15 cellular contexts compared by ENCODE assay signal in the genomic region with DNA sequence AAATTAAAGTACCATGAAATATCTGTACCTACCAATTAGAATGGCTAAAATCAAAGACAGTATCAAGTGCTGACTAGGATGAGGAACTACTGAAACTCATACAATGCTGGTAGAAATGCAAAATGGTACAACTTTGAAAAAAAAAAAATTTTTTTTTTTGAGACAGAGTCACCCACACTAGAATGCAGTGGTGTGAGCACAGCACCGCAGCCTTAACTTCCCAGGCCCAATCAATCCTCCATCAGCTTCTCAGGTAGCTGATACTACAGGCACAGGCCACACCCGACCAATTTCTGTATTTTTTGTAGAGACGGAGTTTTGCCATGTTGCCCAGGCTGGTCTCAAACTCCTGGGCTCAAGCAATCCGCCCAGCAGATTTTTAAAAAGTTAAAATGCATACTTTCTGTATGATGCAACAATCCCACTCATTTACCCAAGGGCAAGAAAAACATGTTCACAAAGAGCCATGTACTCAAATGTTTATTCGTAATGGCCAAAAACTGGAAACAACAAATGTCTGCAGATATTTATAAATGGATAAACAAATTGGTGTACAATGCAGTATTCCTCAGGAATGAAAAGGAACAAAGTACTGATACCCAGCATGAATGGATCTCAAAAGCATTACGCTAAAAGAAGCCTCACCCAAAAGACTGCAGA. TPM values are rescaled to one million over a fixed set of nuclear protein-coding genes. Genes with fewer than 3 reads are reported as not detected.
A peak's percentile ranks its signal among the peaks of the same experiment; 100 is the strongest.
DNase-seq lines count a peak whose midpoint lies in the region; ATAC-seq, FAIRE-seq and TF ChIP-seq lines count a peak whose summit lies in the region.
"Had no signal": no experiment of that assay in that cellular context is flagged by ENCODE, and none has a peak within 500 bp of the region (broad histone marks: within the 10 kb centered on the region; RNA-seq: fewer than 3 reads in every experiment).

No MANE protein-coding gene starts in this region.

- TF ChIP-seq CTCF in AG10803 (conservative IDR thresholded peaks at IDR 0.05; ENCODE audit: low read length) (no peak), HFFc6 (IDR thresholded peaks at IDR 0.05) (no peak), lower leg skin (IDR thresholded peaks at IDR 0.05) (no peak)

- H3K36me3 ChIP-seq in adipocyte (ENCODE audit: control insufficient read depth, insufficient read depth, low read length, severe bottlenecking), result no peaks in the 10 kb centered on the region
- H3K36me3 ChIP-seq: pancreas had no signal

- no peak for ATAC-seq in GM18502 (IDR thresholded peaks at IDR 0.05; ENCODE audit: poor library complexity, unreplicated experiment)
- ATAC-seq: left lobe of liver; pancreas; stimulated activated effector memory CD8-positive, alpha-beta T cell treated with anti-CD3 and anti-CD28 coated beads, Interleukin-12 subunit alpha, Interleukin-12 subunit beta, amount 100 ng/mL, for 72 hours had no signal

- H3K9ac ChIP-seq in adipocyte (ENCODE audit: low read length), result peak overlapping the region; percentile 43

- no peak for TF ChIP-seq POLR2A in lower leg skin (IDR thresholded peaks at IDR 0.05)

- peak overlapping the region; percentile 82 for H3K4me3 Mint-ChIP-seq in HFFc6
- H3K4me3 Mint-ChIP-seq in immature natural killer cell, result peak overlapping the region in 1 of 5 donors; percentile 38
- H3K4me3 Mint-ChIP-seq: stimulated activated effector memory CD8-positive, alpha-beta T cell treated with anti-CD3 and anti-CD28 coated beads, Interleukin-12 subunit alpha, Interleukin-12 subunit beta, amount 100 ng/mL, for 72 hours had no signal

- peak overlapping the region; percentile 91 for H3K27ac Mint-ChIP-seq in HFFc6
- H3K27ac Mint-ChIP-seq in immature natural killer cell, result peak overlapping the region in 4 of 6 donors; percentile 12 to 53 (median 32)
- H3K27ac Mint-ChIP-seq: stimulated activated effector memory CD8-positive, alpha-beta T cell treated with anti-CD3 and anti-CD28 coated beads, Interleukin-12 subunit alpha, Interleukin-12 subunit beta, amount 100 ng/mL, for 72 hours had no signal

- intact Hi-C loops in lower leg skin (cut with DNase I; ENCODE audit: low total_unique reads), result no loop called here

- peaks cover 5% of the 10 kb centered on the region; the same call in 1 of the 2 replicates for H3K9me3 Mint-ChIP-seq in HFFc6
- no peaks in the 10 kb centered on the region for H3K9me3 Mint-ChIP-seq in immature natural killer cell

- H3K27me3 ChIP-seq in adipocyte (replicated peaks; ENCODE audit: control insufficient read depth, insufficient read depth, low read length), result no peaks in the 10 kb centered on the region
- H3K27me3 ChIP-seq: pancreas had no signal

- H3K36me3 Mint-ChIP-seq in HFFc6 (ENCODE audit: low read depth) (peaks cover 38% of the 10 kb centered on the region), immature natural killer cell (no peaks in the 10 kb centered on the region)

- no peaks in the 10 kb centered on the region; the same call in 1 of the 2 replicates for H3K27me3 Mint-ChIP-seq in HFFc6 (ENCODE audit: insufficient read depth)
- H3K27me3 Mint-ChIP-seq in immature natural killer cell (ENCODE audit: low read depth in 3 of 3), result peaks cover 0 to 4% (median 0%) of the 10 kb centered on the region in 3 donors

- FAIRE-seq in RCC 7860 (lab: Jason Lieb, UNC), result no peak
- FAIRE-seq: pancreas, TTC549 had no signal

- H3K4me1 Mint-ChIP-seq in HFFc6 (ENCODE audit: low read depth) (peaks cover 82% of the 10 kb centered on the region), immature natural killer cell (peaks cover 66 to 84% of the 10 kb centered on the region in 2 donors)

- 44 to 52% methylated on average over 6 of the region's 6 CpGs for WGBS in lower leg skin, 2 donors

- H3K4me1 ChIP-seq in adipocyte (ENCODE audit: control insufficient read depth, insufficient read depth, low read length), result peaks cover 50% of the 10 kb centered on the region

- no peaks in the 10 kb centered on the region for H3K9me3 ChIP-seq in adipocyte (ENCODE audit: control insufficient read depth, low read length)
- H3K9me3 ChIP-seq: pancreas had no signal

- peak; percentile 60 for DNase-seq in AG10803 (ENCODE audit: low read depth)
- DNase-seq in HFFc6, result peak; percentile 59
- DNase-seq in adipocyte (ENCODE audit: low read depth), result peak; percentile 82
- no peak for DNase-seq in immature natural killer cell
- no peak for DNase-seq in lower leg skin (ENCODE audit: low spot score in 2 of 2)
- DNase-seq in RCC 7860 (ENCODE audit: low spot score), result no peak
- no peak for DNase-seq in SKM-1 (lab: John Stamatoyannopoulos, UW; ENCODE audit: unreplicated experiment)
- DNase-seq: C1 segment of cervical spinal cord, cerebellar nuclear complex, KBM-7, pancreas had no signal

- no peak overlapping the region; the same call in 1 of the 2 replicates for H3K4me3 ChIP-seq in AG10803 (ENCODE audit: low read length)
- H3K4me3 ChIP-seq in adipocyte (ENCODE audit: low read length), result peak overlapping the region; percentile 24
- no peak overlapping the region for H3K4me3 ChIP-seq in lower leg skin (ENCODE audit: low read depth, poor library complexity, severe bottlenecking)
- H3K4me3 ChIP-seq: pancreas had no signal

RNA-seq across cellular contexts. Expression of a gene that starts 8.7 kb away (rescaled TPM):
- 100 to 1,000 TPM in 3 of 6 experiments, 10 to 100 TPM in 3; 92.5 to 206 (median 99.1) TPM for total RNA-seq in HFFc6 (2021; fragmentation: NEBNext Ultra II Directional; extraction: Animal tissue kit (Norgen Biotek cat#: 25700))
- 1 to 10 TPM; 8.1 to 8.5 (median 8.3) TPM for polyA plus RNA-seq in immature natural killer cell
- total RNA-seq in lower leg skin, result 10 to 100 TPM; 13.2 to 21.0 (median 20.5) TPM

Comparison
In these comparisons a context has a peak if more than half of its experiments do, and no peak if none do; other contexts are left out.
1. DNase-seq: peak in AG10803 (single experiment), HFFc6 (single experiment) and adipocyte (single experiment); none in immature natural killer cell (0 of 3), lower leg skin (0 of 2), RCC 7860 (single experiment) and SKM-1 (single experiment).
2. RNA of a gene that starts 8.7 kb away (total RNA-seq): 92.5 to 206 TPM in HFFc6; 13.2 to 21.0 TPM in lower leg skin; every median in the first group is over 4 times any median in the second.